ENCODE assay signal across 8 cellular contexts in genomic region chr17:4555863-4556646, GRCh38. TPM values are rescaled to one million over a fixed set of nuclear protein-coding genes. Genes with fewer than 3 reads are reported as not detected.
DNase-seq lines count a peak whose midpoint lies in the region; ATAC-seq and TF ChIP-seq lines count a peak whose summit lies in the region.

No MANE protein-coding gene starts in this region.

- H3K27me3 ChIP-seq in kidney epithelial cell (ENCODE audit: control insufficient read depth, insufficient read depth, low read length) = peaks cover 4% of the 10 kb centered on the region

- intact Hi-C loops in activated CD4-positive, alpha-beta T cell treated with anti-CD3 and anti-CD28 coated beads for 36 hours (cut with DNase I, micrococcal nuclease) = loop anchor here (1.0 to 5.0 kb wide), 5 partner anchors 7 to 413 kb away; partner anchors contain the start of genes ANKFY1 (in 1 of the 2), CYB5D2 (in 1 of the 2), PELP1 (in 1 of the 2) and UBE2G1 (in 1 of the 2)

- POLR2A ChIA-PET in activated CD4-positive, alpha-beta T cell treated with anti-CD3 and anti-CD28 coated beads for 36 hours (lab: Charles Lee) = interaction anchor here (0.6 to 1.0 kb wide), 3 partner anchors 7 to 228 kb away, joined by 3 to 5 read pairs (median 3); no protein-coding TSS in a partner anchor

- no peak for ATAC-seq in activated CD4-positive, alpha-beta T cell treated with anti-CD3 and anti-CD28 coated beads for 36 hours
- ATAC-seq in GM21423 (IDR thresholded peaks at IDR 0.05; ENCODE audit: unreplicated experiment) = no peak

- peaks cover 22% of the 10 kb centered on the region for H3K4me1 Mint-ChIP-seq in activated CD4-positive, alpha-beta T cell treated with anti-CD3 and anti-CD28 coated beads for 36 hours
- peaks cover 18% of the 10 kb centered on the region for H3K4me1 Mint-ChIP-seq in activated naive CD8-positive, alpha-beta T cell treated with anti-CD3 and anti-CD28 coated beads for 36 hours

- H3K27me3 Mint-ChIP-seq in activated CD4-positive, alpha-beta T cell treated with anti-CD3 and anti-CD28 coated beads for 36 hours = no peaks in the 10 kb centered on the region
- H3K27me3 Mint-ChIP-seq in activated naive CD8-positive, alpha-beta T cell treated with anti-CD3 and anti-CD28 coated beads for 36 hours = no peaks in the 10 kb centered on the region

- H3K4me3 Mint-ChIP-seq in activated CD4-positive, alpha-beta T cell treated with anti-CD3 and anti-CD28 coated beads for 36 hours = peak overlapping the region; percentile 93
- peak overlapping the region; percentile 97 for H3K4me3 Mint-ChIP-seq in activated naive CD8-positive, alpha-beta T cell treated with anti-CD3 and anti-CD28 coated beads for 36 hours

- TF ChIP-seq CTCF in kidney epithelial cell (IDR thresholded peaks at IDR 0.05; ENCODE audit: insufficient read depth, low read length, poor library complexity, severe bottlenecking) = no peak

- peak overlapping the region; percentile 86 for H3K27ac ChIP-seq in temporal lobe (ENCODE audit: low read depth, low read length)

- peaks cover 29% of the 10 kb centered on the region for H3K36me3 Mint-ChIP-seq in activated CD4-positive, alpha-beta T cell treated with anti-CD3 and anti-CD28 coated beads for 36 hours (ENCODE audit: low read depth)
- H3K36me3 Mint-ChIP-seq in activated naive CD8-positive, alpha-beta T cell treated with anti-CD3 and anti-CD28 coated beads for 36 hours = peaks cover 28% of the 10 kb centered on the region

- peak overlapping the region; percentile 82 for H3K4me3 ChIP-seq in kidney epithelial cell (ENCODE audit: low read depth, low read length)

- peaks cover 1% of the 10 kb centered on the region for H3K36me3 ChIP-seq in kidney epithelial cell (ENCODE audit: control insufficient read depth, insufficient read depth, low read length)

- peak overlapping the region; percentile 96 for H3K27ac Mint-ChIP-seq in activated CD4-positive, alpha-beta T cell treated with anti-CD3 and anti-CD28 coated beads for 36 hours
- peak overlapping the region; percentile 93 for H3K27ac Mint-ChIP-seq in activated naive CD8-positive, alpha-beta T cell treated with anti-CD3 and anti-CD28 coated beads for 36 hours

- DNase-seq in activated CD4-positive, alpha-beta T cell treated with anti-CD3 and anti-CD28 coated beads for 36 hours = no peak
- no peak for DNase-seq in activated CD4-positive, alpha-beta T cell treated with anti-CD3 and anti-CD28 coated beads for 1 hour
- DNase-seq in activated naive CD8-positive, alpha-beta T cell treated with anti-CD3 and anti-CD28 coated beads for 36 hours = no peak
- DNase-seq in kidney epithelial cell (ENCODE audit: low read depth) (no peak), UCSD-AML1 (lab: John Stamatoyannopoulos, UW; ENCODE audit: unreplicated experiment) (no peak), superior temporal gyrus (ENCODE audit: extremely low spot score) (no peak)

- no peaks in the 10 kb centered on the region for H3K9me3 Mint-ChIP-seq in activated CD4-positive, alpha-beta T cell treated with anti-CD3 and anti-CD28 coated beads for 36 hours (ENCODE audit: low read depth)
- no peaks in the 10 kb centered on the region for H3K9me3 Mint-ChIP-seq in activated naive CD8-positive, alpha-beta T cell treated with anti-CD3 and anti-CD28 coated beads for 36 hours

- CTCF ChIA-PET in activated CD4-positive, alpha-beta T cell treated with anti-CD3 and anti-CD28 coated beads for 36 hours (lab: Charles Lee) = interaction anchor here (0.7 to 1.3 kb wide), 5 partner anchors 11 to 241 kb away, joined by 3 to 5 read pairs (median 3); no protein-coding TSS in a partner anchor

RNA-seq across cellular contexts. Expression of gene MYBBP1A, which starts 0.9 kb away (rescaled TPM):
- total RNA-seq in activated CD4-positive, alpha-beta T cell treated with anti-CD3 and anti-CD28 coated beads for 36 hours = 100 to 1,000 TPM in 1 of 2 experiments, 10 to 100 TPM in 1; 97.7 to 144 TPM
- 100 to 1,000 TPM; 174 to 176 TPM for total RNA-seq in activated naive CD8-positive, alpha-beta T cell treated with anti-CD3 and anti-CD28 coated beads for 36 hours
- total RNA-seq in kidney epithelial cell (92.0 and 103 TPM in 2 replicates), temporal lobe (16.2 TPM)

RNA-seq across cellular contexts. Expression of gene GGT6, which starts 4.3 kb away (rescaled TPM):
- not detected for total RNA-seq in activated CD4-positive, alpha-beta T cell treated with anti-CD3 and anti-CD28 coated beads for 36 hours
- not detected for total RNA-seq in activated naive CD8-positive, alpha-beta T cell treated with anti-CD3 and anti-CD28 coated beads for 36 hours
- total RNA-seq in kidney epithelial cell (0.07 and 0.38 TPM in 2 replicates), temporal lobe (not detected)

RNA-seq across cellular contexts. Expression of gene SMTNL2, which starts 28.3 kb away (rescaled TPM):
- total RNA-seq in activated CD4-positive, alpha-beta T cell treated with anti-CD3 and anti-CD28 coated beads for 36 hours = not detected
- total RNA-seq in activated naive CD8-positive, alpha-beta T cell treated with anti-CD3 and anti-CD28 coated beads for 36 hours = not detected
- 0.14 and 0.46 TPM in 2 replicates for total RNA-seq in kidney epithelial cell
- total RNA-seq in temporal lobe = 2.5 TPM

RNA-seq across cellular contexts. Expression of gene SPNS2, which starts 57.4 kb away (rescaled TPM):
- total RNA-seq in activated CD4-positive, alpha-beta T cell treated with anti-CD3 and anti-CD28 coated beads for 36 hours = under 1 TPM; 0.07 to 0.37 TPM
- under 1 TPM; 0.20 to 0.43 TPM for total RNA-seq in activated naive CD8-positive, alpha-beta T cell treated with anti-CD3 and anti-CD28 coated beads for 36 hours
- total RNA-seq in kidney epithelial cell (47.3 and 53.1 TPM in 2 replicates), temporal lobe (7.9 TPM)
